ENCODE assay signal across 8 cellular contexts in the genomic region with DNA sequence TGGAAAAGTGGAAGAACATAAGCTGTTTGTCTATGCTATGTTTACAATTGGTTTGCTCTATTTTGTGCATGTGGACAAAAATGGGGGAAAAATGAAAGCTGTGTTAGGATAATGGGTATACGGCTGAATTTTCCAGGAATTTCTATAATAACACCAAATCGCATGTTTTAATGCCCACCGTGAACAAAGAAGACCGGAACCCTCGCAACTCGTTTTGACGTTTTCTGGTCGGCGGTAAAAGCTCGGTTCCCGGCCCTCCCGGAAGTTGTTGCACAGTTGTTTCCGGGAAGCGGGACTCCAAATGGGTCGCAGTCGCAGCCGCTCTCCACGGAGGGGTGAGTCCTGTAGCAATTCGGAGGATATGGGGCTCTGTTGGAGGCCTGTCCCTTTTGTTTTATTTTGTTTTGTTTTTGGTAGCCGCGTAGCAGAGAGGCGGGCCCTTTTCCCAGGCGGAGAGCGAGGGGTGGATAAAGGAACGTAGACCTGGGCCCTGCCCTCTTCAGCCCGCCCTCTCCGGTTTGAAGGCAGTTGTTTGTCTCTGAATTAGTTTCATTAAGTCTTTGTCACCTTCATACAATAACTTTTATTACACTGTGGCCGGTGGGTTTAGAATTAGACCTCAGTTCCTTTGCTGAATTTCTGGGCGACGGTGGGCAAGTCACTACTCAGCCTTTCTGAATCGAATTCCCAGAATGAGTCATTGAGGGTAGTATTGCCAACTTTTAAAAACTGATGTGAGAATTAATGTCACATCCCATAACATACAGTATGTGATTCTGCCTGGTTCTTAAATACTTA. TPM values are rescaled to one million over a fixed set of nuclear protein-coding genes. Genes with fewer than 3 reads are reported as not detected.
A peak's percentile ranks its signal among the peaks of the same experiment; 100 is the strongest.
DNase-seq lines count a peak whose midpoint lies in the region; FAIRE-seq and TF ChIP-seq lines count a peak whose summit lies in the region.

A gene with protein sequence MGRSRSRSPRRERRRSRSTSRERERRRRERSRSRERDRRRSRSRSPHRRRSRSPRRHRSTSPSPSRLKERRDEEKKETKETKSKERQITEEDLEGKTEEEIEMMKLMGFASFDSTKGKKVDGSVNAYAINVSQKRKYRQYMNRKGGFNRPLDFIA (plus strand): TSS at position 273 of the 798 bp plus-strand sequence. CDS start 29 bp downstream, at position 302.

- peak; percentile 94 for FAIRE-seq in GM19239 (lab: Jason Lieb, UNC)

- H3K4me1 ChIP-seq in mononuclear cell (ENCODE audit: insufficient read depth, low read length): peaks cover 26% of the 10 kb centered on the region

- H3K9me3 ChIP-seq in mononuclear cell (ENCODE audit: low read depth, low read length): no peaks in the 10 kb centered on the region

- peak within 1 kb of the TSS; percentile 81 for H3K27ac ChIP-seq in epithelial cell of prostate

- peak; percentile 50 to 66 for DNase-seq in AML-193 (lab: John Stamatoyannopoulos, UW)
- DNase-seq in GM19239 (ENCODE audit: insufficient read length, low spot score): peak; percentile 55
- DNase-seq in HuH-7 (ENCODE audit: low spot score): peak; percentile 55
- DNase-seq in activated T-cell treated with anti-CD3 and anti-CD28 coated beads for 48 hours (ENCODE audit: low read depth): peak; percentile 72
- DNase-seq in epithelial cell of prostate (ENCODE audit: low read depth, low spot score): no peak
- peak; percentile 46 to 64 for DNase-seq in stimulated activated CD8-positive, alpha-beta memory T cell treated with anti-CD3 and anti-CD28 coated beads, Interleukin-4, amount 100 ng/mL, for 1 hour (ENCODE audit: low read depth in 2 of 2, low spot score in 1 of 2)

- H3K27me3 ChIP-seq in mononuclear cell (ENCODE audit: insufficient read depth, low read length): no peaks in the 10 kb centered on the region

- H3K4me3 ChIP-seq in mononuclear cell (ENCODE audit: low read length): peak within 1 kb of the TSS; percentile 99

TF ChIP-seq in PFSK-1, 5 proteins besides CTCF, POLR2A, EP300 and RAD21:
- TF ChIP-seq FOXP2 (optimal IDR thresholded peaks at IDR 0.05; ENCODE audit: borderline replicate concordance, extremely low read depth, extremely low read length, insufficient read depth) (no peak), POLR2AphosphoS5 (IDR thresholded peaks at IDR 0.05; ENCODE audit: low read depth, low read length) (peak; percentile 87), SIN3A (IDR thresholded peaks at IDR 0.05; ENCODE audit: borderline replicate concordance, insufficient read depth, low read length) (peak; percentile 76; the same call in 1 of the 2 replicates), TAF1 (IDR thresholded peaks at IDR 0.05; ENCODE audit: borderline replicate concordance, insufficient read depth, low read length) (peak; percentile 100)
- TF ChIP-seq, protein P1, sequence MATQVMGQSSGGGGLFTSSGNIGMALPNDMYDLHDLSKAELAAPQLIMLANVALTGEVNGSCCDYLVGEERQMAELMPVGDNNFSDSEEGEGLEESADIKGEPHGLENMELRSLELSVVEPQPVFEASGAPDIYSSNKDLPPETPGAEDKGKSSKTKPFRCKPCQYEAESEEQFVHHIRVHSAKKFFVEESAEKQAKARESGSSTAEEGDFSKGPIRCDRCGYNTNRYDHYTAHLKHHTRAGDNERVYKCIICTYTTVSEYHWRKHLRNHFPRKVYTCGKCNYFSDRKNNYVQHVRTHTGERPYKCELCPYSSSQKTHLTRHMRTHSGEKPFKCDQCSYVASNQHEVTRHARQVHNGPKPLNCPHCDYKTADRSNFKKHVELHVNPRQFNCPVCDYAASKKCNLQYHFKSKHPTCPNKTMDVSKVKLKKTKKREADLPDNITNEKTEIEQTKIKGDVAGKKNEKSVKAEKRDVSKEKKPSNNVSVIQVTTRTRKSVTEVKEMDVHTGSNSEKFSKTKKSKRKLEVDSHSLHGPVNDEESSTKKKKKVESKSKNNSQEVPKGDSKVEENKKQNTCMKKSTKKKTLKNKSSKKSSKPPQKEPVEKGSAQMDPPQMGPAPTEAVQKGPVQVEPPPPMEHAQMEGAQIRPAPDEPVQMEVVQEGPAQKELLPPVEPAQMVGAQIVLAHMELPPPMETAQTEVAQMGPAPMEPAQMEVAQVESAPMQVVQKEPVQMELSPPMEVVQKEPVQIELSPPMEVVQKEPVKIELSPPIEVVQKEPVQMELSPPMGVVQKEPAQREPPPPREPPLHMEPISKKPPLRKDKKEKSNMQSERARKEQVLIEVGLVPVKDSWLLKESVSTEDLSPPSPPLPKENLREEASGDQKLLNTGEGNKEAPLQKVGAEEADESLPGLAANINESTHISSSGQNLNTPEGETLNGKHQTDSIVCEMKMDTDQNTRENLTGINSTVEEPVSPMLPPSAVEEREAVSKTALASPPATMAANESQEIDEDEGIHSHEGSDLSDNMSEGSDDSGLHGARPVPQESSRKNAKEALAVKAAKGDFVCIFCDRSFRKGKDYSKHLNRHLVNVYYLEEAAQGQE (IDR thresholded peaks at IDR 0.05; ENCODE audit: insufficient read depth in 1 of 2, low read depth in 2 of 2, low read length in 2 of 2): peak; percentile 68 to 84; a peak in 3 of 4 replicates

RNA-seq across cellular contexts. Expression of the gene that starts here (rescaled TPM):
- 29.9 TPM for polyA plus RNA-seq in PFSK-1 (2012; ENCODE audit: insufficient read length, low read depth)
- 66.4 TPM for total RNA-seq in mononuclear cell
